8 cellular contexts compared by ENCODE assay signal in the genomic region with DNA sequence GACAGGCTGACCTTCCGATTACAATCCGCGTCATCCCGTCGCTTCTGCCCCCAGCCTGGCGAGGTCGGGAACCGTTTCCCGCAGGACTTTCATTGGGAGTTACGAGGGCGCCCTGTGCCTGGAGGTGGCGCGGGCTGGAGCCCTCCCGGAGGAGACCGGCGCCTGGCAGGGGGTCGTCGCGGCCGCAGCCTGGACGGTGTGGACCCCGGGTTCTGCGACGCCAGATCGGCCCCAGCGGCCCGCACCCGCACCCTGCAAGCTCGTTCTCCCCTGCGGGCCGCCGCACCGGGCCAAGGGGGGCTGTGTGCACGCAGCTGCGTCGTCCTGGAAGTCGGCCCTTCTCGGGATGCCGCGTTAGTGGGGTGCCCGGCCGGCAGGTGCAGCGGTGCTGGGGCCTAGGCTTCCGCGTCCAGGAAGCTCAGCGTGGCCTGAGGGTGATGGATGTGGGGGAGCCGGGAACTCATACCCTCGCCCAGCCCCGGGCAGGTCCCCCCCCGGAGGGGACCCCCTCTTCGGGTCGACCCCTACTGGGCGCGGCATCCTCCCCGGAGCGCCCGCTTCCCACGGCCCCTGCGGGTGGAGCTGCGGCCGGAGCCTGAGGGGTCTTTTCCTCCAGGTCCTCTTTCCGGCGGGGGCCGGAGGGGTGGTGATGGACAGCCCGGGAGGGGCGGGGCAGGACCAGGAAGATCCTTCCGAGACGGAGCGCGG.
A peak's percentile ranks its signal among the peaks of the same experiment; 100 is the strongest.
DNase-seq lines count a peak whose midpoint lies in the region; ATAC-seq and TF ChIP-seq lines count a peak whose summit lies in the region.

No MANE protein-coding gene starts in this region.

- H3K4me1 ChIP-seq in right atrium auricular region = peaks cover 0 to 87% of the 10 kb centered on the region in 2 donors

- H3K36me3 Mint-ChIP-seq in activated T-helper 1 cell treated with anti-CD3 and anti-CD28 coated beads, Interleukin-12 subunit alpha, Interleukin-12 subunit beta, Interleukin-2, Interleukin-4 antibody, amounts not matched to agents 30 ng/mL and 10 ng/mL and 1 ng/mL, durations not matched to agents 14 hours and 24 hours and 36 hours (ENCODE audit: low read depth) = peaks cover 10% of the 10 kb centered on the region

- peak overlapping the region; percentile 93 to 94 for H3K27ac ChIP-seq in right atrium auricular region

- peak overlapping the region; percentile 59 for H3K4me3 ChIP-seq in AG10803 (ENCODE audit: low read length)
- peak overlapping the region; percentile 38 to 71 for H3K4me3 ChIP-seq in right atrium auricular region
- peak overlapping the region; percentile 60 for H3K4me3 ChIP-seq in skeletal muscle cell (ENCODE audit: low read depth, low read length)

- H3K4me3 Mint-ChIP-seq in activated T-helper 1 cell treated with anti-CD3 and anti-CD28 coated beads, Interleukin-12 subunit alpha, Interleukin-12 subunit beta, Interleukin-2, Interleukin-4 antibody, amounts not matched to agents 30 ng/mL and 10 ng/mL and 1 ng/mL, durations not matched to agents 14 hours and 24 hours and 36 hours = peak overlapping the region; percentile 76

- H3K4me1 Mint-ChIP-seq in activated T-helper 1 cell treated with anti-CD3 and anti-CD28 coated beads, Interleukin-12 subunit alpha, Interleukin-12 subunit beta, Interleukin-2, Interleukin-4 antibody, amounts not matched to agents 30 ng/mL and 10 ng/mL and 1 ng/mL, durations not matched to agents 14 hours and 24 hours and 36 hours (ENCODE audit: low read depth) = peaks cover 65% of the 10 kb centered on the region

- H3K9me3 Mint-ChIP-seq in activated T-helper 1 cell treated with anti-CD3 and anti-CD28 coated beads, Interleukin-12 subunit alpha, Interleukin-12 subunit beta, Interleukin-2, Interleukin-4 antibody, amounts not matched to agents 30 ng/mL and 10 ng/mL and 1 ng/mL, durations not matched to agents 14 hours and 24 hours and 36 hours = no peaks in the 10 kb centered on the region

- no peaks in the 10 kb centered on the region for H3K27me3 Mint-ChIP-seq in activated T-helper 1 cell treated with anti-CD3 and anti-CD28 coated beads, Interleukin-12 subunit alpha, Interleukin-12 subunit beta, Interleukin-2, Interleukin-4 antibody, amounts not matched to agents 30 ng/mL and 10 ng/mL and 1 ng/mL, durations not matched to agents 14 hours and 24 hours and 36 hours (ENCODE audit: insufficient read depth)

- H3K27ac Mint-ChIP-seq in activated T-helper 1 cell treated with anti-CD3 and anti-CD28 coated beads, Interleukin-12 subunit alpha, Interleukin-12 subunit beta, Interleukin-2, Interleukin-4 antibody, amounts not matched to agents 30 ng/mL and 10 ng/mL and 1 ng/mL, durations not matched to agents 14 hours and 24 hours and 36 hours = no peak overlapping the region

- peak; percentile 31 for ATAC-seq in GM19395 (IDR thresholded peaks at IDR 0.05; ENCODE audit: unreplicated experiment)
- ATAC-seq in HG03457 (IDR thresholded peaks at IDR 0.05; ENCODE audit: unreplicated experiment) = peak; percentile 25

- H3K27me3 ChIP-seq in right atrium auricular region = no peaks in the 10 kb centered on the region

- no peaks in the 10 kb centered on the region for H3K36me3 ChIP-seq in right atrium auricular region

- DNase-seq in AG10803 (ENCODE audit: low read depth) (no peak), right atrium auricular region (ENCODE audit: low spot score) (no peak), skeletal muscle cell (ENCODE audit: low read depth) (no peak), foreskin melanocyte (no peak), KG1 (lab: John Stamatoyannopoulos, UW) (no peak)
- DNase-seq in activated T-helper 1 cell treated with anti-CD3 and anti-CD28 coated beads, Interleukin-12 subunit alpha, Interleukin-12 subunit beta, Interleukin-2, Interleukin-4 antibody, amounts not matched to agents 30 ng/mL and 10 ng/mL and 1 ng/mL, durations not matched to agents 14 hours and 24 hours and 36 hours (ENCODE audit: low spot score) = no peak

- H3K9me3 ChIP-seq in right atrium auricular region = no peaks in the 10 kb centered on the region

- no peak for TF ChIP-seq CTCF in AG10803 (conservative IDR thresholded peaks at IDR 0.05; ENCODE audit: low read length)
- no peak for TF ChIP-seq CTCF in right atrium auricular region (IDR thresholded peaks at IDR 0.05)

- intact Hi-C loops in activated T-helper 1 cell treated with anti-CD3 and anti-CD28 coated beads, Interleukin-12 subunit alpha, Interleukin-12 subunit beta, Interleukin-2, Interleukin-4 antibody, amounts not matched to agents 30 ng/mL and 10 ng/mL and 1 ng/mL, durations not matched to agents 14 hours and 24 hours and 36 hours (cut with micrococcal nuclease) = loop anchor here (5.0 kb wide), 2 partner anchors 371 to 596 kb away; a partner anchor contains a TSS
